ENCODE assay signal across 14 cellular contexts in the genomic region with DNA sequence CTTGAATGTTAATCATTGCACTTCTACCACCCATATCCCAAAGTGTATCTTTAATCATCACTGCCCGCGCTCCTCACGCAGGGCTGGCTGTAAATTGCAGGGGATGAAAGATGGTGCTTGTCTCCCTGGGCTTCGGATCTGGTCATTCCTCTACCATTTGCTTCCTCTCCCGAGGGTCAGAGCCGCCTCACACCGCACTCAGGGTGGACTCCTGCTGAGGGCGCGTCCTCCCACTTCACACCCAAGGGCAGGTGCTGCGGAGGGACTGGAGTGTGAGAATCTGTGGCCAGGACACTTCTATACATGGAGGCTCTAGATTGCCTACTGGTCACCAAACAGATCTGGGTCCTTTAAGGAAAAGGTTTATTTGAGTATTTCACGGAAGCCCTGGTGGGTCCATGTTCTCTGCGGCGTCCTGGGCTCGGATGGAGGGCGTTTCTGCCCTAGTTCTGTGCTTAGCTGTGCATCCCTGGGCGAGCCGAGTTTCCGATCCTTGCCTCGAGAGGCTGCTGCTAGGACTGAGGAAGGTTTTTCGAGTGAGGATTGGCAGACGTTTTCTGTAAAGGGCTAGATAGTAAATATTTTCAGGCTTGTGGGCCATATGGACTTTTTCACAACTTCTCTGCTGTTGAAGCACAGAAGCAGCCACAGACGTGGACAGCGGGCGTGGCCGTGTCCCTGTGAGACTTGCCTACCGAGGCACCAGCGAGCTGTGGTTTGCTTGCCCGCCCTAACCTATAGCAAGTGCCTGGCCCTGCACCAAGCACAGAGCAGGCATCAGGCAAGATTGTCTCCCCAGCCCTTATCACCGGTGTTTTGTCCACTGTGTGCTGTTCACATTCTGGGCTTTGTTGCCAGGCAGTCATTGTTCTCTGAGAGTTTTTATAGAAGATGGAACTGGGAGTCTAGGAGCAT.
"Had no signal": no experiment of that assay in that cellular context is flagged by ENCODE, and none has a peak within 500 bp of the region (broad histone marks: within the 10 kb centered on the region; RNA-seq: fewer than 3 reads in every experiment).

No MANE protein-coding gene starts in this region.

- H3K36me3 ChIP-seq: cardiac muscle cell, colonic mucosa, sigmoid colon had no signal

- H3K9me3 ChIP-seq: colonic mucosa, heart right ventricle, sigmoid colon, stomach, testis, upper lobe of left lung had no signal

- H3K9me3 Mint-ChIP-seq: activated CD4-positive, alpha-beta T cell treated with anti-CD3 and anti-CD28 coated beads, Interleukin-2, amount 10 ng/mL, durations not matched to agents 7 days and 5 days; activated T-cell treated with anti-CD3 and anti-CD28 coated beads, Interleukin-2, amount 50 U/mL, for 72 hours had no signal

- H3K27ac Mint-ChIP-seq: activated CD4-positive, alpha-beta T cell treated with anti-CD3 and anti-CD28 coated beads, Interleukin-2, amount 10 ng/mL, durations not matched to agents 7 days and 5 days; activated T-cell treated with anti-CD3 and anti-CD28 coated beads, Interleukin-2, amount 50 U/mL, for 72 hours had no signal

- H3K4me1 ChIP-seq: heart right ventricle, testis had no signal

- H3K27me3 ChIP-seq: cardiac muscle cell, colonic mucosa, heart right ventricle, sigmoid colon, stomach, testis, upper lobe of left lung had no signal

- DNase-seq: activated CD4-positive, alpha-beta T cell treated with anti-CD3 and anti-CD28 coated beads, Interleukin-2, amount 10 ng/mL, durations not matched to agents 7 days and 5 days; activated CD8-positive, alpha-beta memory T cell treated with anti-CD3 and anti-CD28 coated beads, Interleukin-2, amount 50 U/mL, for 48 hours; activated T-cell treated with anti-CD3 and anti-CD28 coated beads, Interleukin-2, amount 50 U/mL, for 72 hours; colonic mucosa; mesendoderm; sigmoid colon; stimulated activated CD4-positive, alpha-beta T cell treated with anti-CD3 and anti-CD28 coated beads, Interleukin-1b, Interleukin-23, amount 100 ng/mL, for 48 hours; stomach; T-helper 9 cell; testis; upper lobe of left lung had no signal

- H3K27ac ChIP-seq: cardiac muscle cell, colonic mucosa, heart right ventricle, sigmoid colon, stomach, testis, upper lobe of left lung had no signal

- H3K4me3 Mint-ChIP-seq: activated CD4-positive, alpha-beta T cell treated with anti-CD3 and anti-CD28 coated beads, Interleukin-2, amount 10 ng/mL, durations not matched to agents 7 days and 5 days; activated T-cell treated with anti-CD3 and anti-CD28 coated beads, Interleukin-2, amount 50 U/mL, for 72 hours had no signal

- H3K27me3 Mint-ChIP-seq: activated CD4-positive, alpha-beta T cell treated with anti-CD3 and anti-CD28 coated beads, Interleukin-2, amount 10 ng/mL, durations not matched to agents 7 days and 5 days had no signal

- H3K4me3 ChIP-seq: cardiac muscle cell, colonic mucosa, heart right ventricle, sigmoid colon, stomach, testis, upper lobe of left lung had no signal

- ATAC-seq: activated T-cell treated with anti-CD3 and anti-CD28 coated beads, Interleukin-2, amount 50 U/mL, for 72 hours; left lobe of liver had no signal
